Comparison of ENCODE assay signal across 1 cellular context in genomic region chr17:42407289-42407836, GRCh38.
TF ChIP-seq lines count a peak whose summit lies in the region.

No MANE protein-coding gene starts in this region.

TF ChIP-seq in HepG2, 621 proteins besides CTCF, POLR2A, EP300 and RAD21 (continued from another document and continues in another):
- TF ChIP-seq POLR2AphosphoS5 (IDR thresholded peaks at IDR 0.05; ENCODE audit: low read depth, low read length) (no peak), TEAD3 (CRISPR knock-in tag; optimal IDR thresholded peaks at IDR 0.05; ENCODE audit: borderline replicate concordance) (peak; percentile 19), ZSCAN31 (CRISPR knock-in tag; IDR thresholded peaks at IDR 0.05; ENCODE audit: low read depth) (no peak), XRCC5 (optimal IDR thresholded peaks at IDR 0.05; ENCODE audit: low read length) (no peak), RFX5 (IDR thresholded peaks at IDR 0.05; ENCODE audit: low read depth, low read length) (no peak), ZMYM3 (CRISPR knock-in tag; IDR thresholded peaks at IDR 0.05) (no peak), ZNF124 (CRISPR knock-in tag; IDR thresholded peaks at IDR 0.05) (no peak), HMGXB3 (CRISPR knock-in tag; IDR thresholded peaks at IDR 0.05; ENCODE audit: borderline replicate concordance) (no peak), THAP11 (CRISPR knock-in tag; IDR thresholded peaks at IDR 0.05) (peak; percentile 99), ZC3H4 (CRISPR knock-in tag; IDR thresholded peaks at IDR 0.05; ENCODE audit: borderline replicate concordance) (no peak), ZNF646 (CRISPR knock-in tag; IDR thresholded peaks at IDR 0.05) (no peak), RFXAP (CRISPR knock-in tag; IDR thresholded peaks at IDR 0.05; ENCODE audit: borderline replicate concordance) (no peak), NR2F2 (IDR thresholded peaks at IDR 0.05; ENCODE audit: borderline replicate concordance, low read depth) (no peak), ZNF550 (CRISPR knock-in tag; IDR thresholded peaks at IDR 0.05; ENCODE audit: borderline replicate concordance) (no peak), ZFY (CRISPR knock-in tag; IDR thresholded peaks at IDR 0.05) (no peak), NFE2L1 (CRISPR knock-in tag; IDR thresholded peaks at IDR 0.05; ENCODE audit: borderline replicate concordance) (no peak), ZC3H13 (CRISPR knock-in tag; IDR thresholded peaks at IDR 0.05) (no peak), ZNF350 (CRISPR knock-in tag; IDR thresholded peaks at IDR 0.05; ENCODE audit: borderline replicate concordance, low read depth) (no peak), ZNF790 (CRISPR knock-in tag; IDR thresholded peaks at IDR 0.05; ENCODE audit: borderline replicate concordance) (no peak), NFKBIZ (CRISPR knock-in tag; IDR thresholded peaks at IDR 0.05) (0 out of 2 replicates have a peak, but pooled peaks have one; percentile 27), PCBP1 (IDR thresholded peaks at IDR 0.05; ENCODE audit: borderline replicate concordance, low read depth, low read length) (no peak), GPN1 (CRISPR knock-in tag; IDR thresholded peaks at IDR 0.05; ENCODE audit: borderline replicate concordance) (no peak), HOXA9 (CRISPR knock-in tag; IDR thresholded peaks at IDR 0.05; ENCODE audit: borderline replicate concordance) (no peak), ZNF12 (CRISPR knock-in tag; IDR thresholded peaks at IDR 0.05) (no peak), HDAC6 (IDR thresholded peaks at IDR 0.05; ENCODE audit: low read depth, low read length) (no peak), REXO4 (CRISPR knock-in tag; IDR thresholded peaks at IDR 0.05; ENCODE audit: borderline replicate concordance) (no peak), ZNF274 (CRISPR knock-in tag; IDR thresholded peaks at IDR 0.05) (no peak), ZNF296 (CRISPR knock-in tag; conservative IDR thresholded peaks at IDR 0.05) (no peak), RXRB (CRISPR knock-in tag; IDR thresholded peaks at IDR 0.05; ENCODE audit: borderline replicate concordance) (no peak), ZNF556 (CRISPR knock-in tag; IDR thresholded peaks at IDR 0.05; ENCODE audit: borderline replicate concordance) (no peak), SRY (CRISPR knock-in tag; IDR thresholded peaks at IDR 0.05) (no peak), ZNF20 (CRISPR knock-in tag; IDR thresholded peaks at IDR 0.05) (no peak), RORA (CRISPR knock-in tag; IDR thresholded peaks at IDR 0.05) (no peak), ZNF33A (CRISPR knock-in tag; IDR thresholded peaks at IDR 0.05; ENCODE audit: borderline replicate concordance) (no peak), ZNF746 (CRISPR knock-in tag; IDR thresholded peaks at IDR 0.05) (no peak), MAFK (conservative IDR thresholded peaks at IDR 0.05 in 1 of 2, IDR thresholded peaks at IDR 0.05 in 1 of 2; ENCODE audit: low read length in 2 of 2) (no peak), ZNF224 (CRISPR knock-in tag; IDR thresholded peaks at IDR 0.05) (0 out of 2 replicates have a peak, but pooled peaks have one; percentile 56), ZSCAN9 (CRISPR knock-in tag; IDR thresholded peaks at IDR 0.05; ENCODE audit: borderline replicate concordance) (no peak), SNAI1 (CRISPR knock-in tag; IDR thresholded peaks at IDR 0.05; ENCODE audit: borderline replicate concordance) (no peak), MIER3 (CRISPR knock-in tag; IDR thresholded peaks at IDR 0.05; ENCODE audit: borderline replicate concordance) (0 out of 2 replicates have a peak, but pooled peaks have one; percentile 43), KDM2A (CRISPR knock-in tag; IDR thresholded peaks at IDR 0.05; ENCODE audit: borderline replicate concordance, low read depth) (0 out of 2 replicates have a peak, but pooled peaks have one; percentile 52), PLSCR1 (CRISPR knock-in tag; IDR thresholded peaks at IDR 0.05; ENCODE audit: borderline replicate concordance) (no peak)
- TF ChIP-seq, protein P1, sequence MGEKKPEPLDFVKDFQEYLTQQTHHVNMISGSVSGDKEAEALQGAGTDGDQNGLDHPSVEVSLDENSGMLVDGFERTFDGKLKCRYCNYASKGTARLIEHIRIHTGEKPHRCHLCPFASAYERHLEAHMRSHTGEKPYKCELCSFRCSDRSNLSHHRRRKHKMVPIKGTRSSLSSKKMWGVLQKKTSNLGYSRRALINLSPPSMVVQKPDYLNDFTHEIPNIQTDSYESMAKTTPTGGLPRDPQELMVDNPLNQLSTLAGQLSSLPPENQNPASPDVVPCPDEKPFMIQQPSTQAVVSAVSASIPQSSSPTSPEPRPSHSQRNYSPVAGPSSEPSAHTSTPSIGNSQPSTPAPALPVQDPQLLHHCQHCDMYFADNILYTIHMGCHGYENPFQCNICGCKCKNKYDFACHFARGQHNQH (CRISPR knock-in tag; IDR thresholded peaks at IDR 0.05): no peak
- TF ChIP-seq, protein P2, sequence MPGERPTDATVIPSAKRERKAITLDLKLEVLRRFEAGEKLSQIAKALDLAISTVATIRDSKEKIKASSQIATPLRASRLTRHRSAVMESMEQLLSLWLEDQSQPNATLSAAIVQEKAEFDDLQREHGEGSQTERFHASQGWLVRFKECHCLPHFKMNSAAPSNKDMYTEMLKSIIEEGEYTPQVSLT (CRISPR knock-in tag; IDR thresholded peaks at IDR 0.05; ENCODE audit: borderline replicate concordance, low read depth): no peak
- TF ChIP-seq, protein P3, sequence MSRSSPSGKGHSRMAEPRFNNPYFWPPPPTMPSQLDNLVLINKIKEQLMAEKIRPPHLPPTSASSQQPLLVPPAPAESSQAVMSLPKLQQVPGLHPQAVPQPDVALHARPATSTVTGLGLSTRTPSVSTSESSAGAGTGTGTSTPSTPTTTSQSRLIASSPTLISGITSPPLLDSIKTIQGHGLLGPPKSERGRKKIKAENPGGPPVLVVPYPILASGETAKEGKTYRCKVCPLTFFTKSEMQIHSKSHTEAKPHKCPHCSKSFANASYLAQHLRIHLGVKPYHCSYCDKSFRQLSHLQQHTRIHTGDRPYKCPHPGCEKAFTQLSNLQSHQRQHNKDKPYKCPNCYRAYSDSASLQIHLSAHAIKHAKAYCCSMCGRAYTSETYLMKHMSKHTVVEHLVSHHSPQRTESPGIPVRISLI (CRISPR knock-in tag; IDR thresholded peaks at IDR 0.05; ENCODE audit: borderline replicate concordance): no peak
- TF ChIP-seq, protein P4, sequence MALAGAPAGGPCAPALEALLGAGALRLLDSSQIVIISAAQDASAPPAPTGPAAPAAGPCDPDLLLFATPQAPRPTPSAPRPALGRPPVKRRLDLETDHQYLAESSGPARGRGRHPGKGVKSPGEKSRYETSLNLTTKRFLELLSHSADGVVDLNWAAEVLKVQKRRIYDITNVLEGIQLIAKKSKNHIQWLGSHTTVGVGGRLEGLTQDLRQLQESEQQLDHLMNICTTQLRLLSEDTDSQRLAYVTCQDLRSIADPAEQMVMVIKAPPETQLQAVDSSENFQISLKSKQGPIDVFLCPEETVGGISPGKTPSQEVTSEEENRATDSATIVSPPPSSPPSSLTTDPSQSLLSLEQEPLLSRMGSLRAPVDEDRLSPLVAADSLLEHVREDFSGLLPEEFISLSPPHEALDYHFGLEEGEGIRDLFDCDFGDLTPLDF (CRISPR knock-in tag; IDR thresholded peaks at IDR 0.05): no peak
- TF ChIP-seq, protein P5, sequence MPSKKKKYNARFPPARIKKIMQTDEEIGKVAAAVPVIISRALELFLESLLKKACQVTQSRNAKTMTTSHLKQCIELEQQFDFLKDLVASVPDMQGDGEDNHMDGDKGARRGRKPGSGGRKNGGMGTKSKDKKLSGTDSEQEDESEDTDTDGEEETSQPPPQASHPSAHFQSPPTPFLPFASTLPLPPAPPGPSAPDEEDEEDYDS (CRISPR knock-in tag; IDR thresholded peaks at IDR 0.05): no peak
- TF ChIP-seq, protein P6, sequence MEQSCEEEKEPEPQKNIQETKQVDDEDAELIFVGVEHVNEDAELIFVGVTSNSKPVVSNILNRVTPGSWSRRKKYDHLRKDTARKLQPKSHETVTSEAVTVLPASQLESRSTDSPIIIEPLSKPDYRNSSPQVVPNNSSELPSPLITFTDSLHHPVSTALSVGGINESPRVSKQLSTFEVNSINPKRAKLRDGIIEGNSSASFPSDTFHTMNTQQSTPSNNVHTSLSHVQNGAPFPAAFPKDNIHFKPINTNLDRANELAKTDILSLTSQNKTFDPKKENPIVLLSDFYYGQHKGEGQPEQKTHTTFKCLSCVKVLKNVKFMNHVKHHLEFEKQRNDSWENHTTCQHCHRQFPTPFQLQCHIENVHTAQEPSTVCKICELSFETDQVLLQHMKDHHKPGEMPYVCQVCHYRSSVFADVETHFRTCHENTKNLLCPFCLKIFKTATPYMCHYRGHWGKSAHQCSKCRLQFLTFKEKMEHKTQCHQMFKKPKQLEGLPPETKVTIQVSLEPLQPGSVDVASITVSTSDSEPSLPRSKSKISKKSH (CRISPR knock-in tag; IDR thresholded peaks at IDR 0.05; ENCODE audit: borderline replicate concordance): no peak
- TF ChIP-seq, protein P7, sequence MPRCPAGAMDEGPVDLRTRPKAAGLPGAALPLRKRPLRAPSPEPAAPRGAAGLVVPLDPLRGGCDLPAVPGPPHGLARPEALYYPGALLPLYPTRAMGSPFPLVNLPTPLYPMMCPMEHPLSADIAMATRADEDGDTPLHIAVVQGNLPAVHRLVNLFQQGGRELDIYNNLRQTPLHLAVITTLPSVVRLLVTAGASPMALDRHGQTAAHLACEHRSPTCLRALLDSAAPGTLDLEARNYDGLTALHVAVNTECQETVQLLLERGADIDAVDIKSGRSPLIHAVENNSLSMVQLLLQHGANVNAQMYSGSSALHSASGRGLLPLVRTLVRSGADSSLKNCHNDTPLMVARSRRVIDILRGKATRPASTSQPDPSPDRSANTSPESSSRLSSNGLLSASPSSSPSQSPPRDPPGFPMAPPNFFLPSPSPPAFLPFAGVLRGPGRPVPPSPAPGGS (CRISPR knock-in tag; IDR thresholded peaks at IDR 0.05): no peak
